ENCODE assay signal across 20 cellular contexts in genomic region chr6:158070513-158070912, GRCh38.
DNase-seq lines count a peak whose midpoint lies in the region; ATAC-seq, FAIRE-seq and TF ChIP-seq lines count a peak whose summit lies in the region.
"Had no signal": no experiment of that assay in that cellular context is flagged by ENCODE, and none has a peak within 500 bp of the region (broad histone marks: within the 10 kb centered on the region; RNA-seq: fewer than 3 reads in every experiment).

No MANE protein-coding gene starts in this region.

- H3K4me1 ChIP-seq in left ventricle myocardium inferior (peaks cover 21% of the 10 kb centered on the region), astrocyte (ENCODE audit: insufficient read depth, low read length) (peaks cover 38% of the 10 kb centered on the region), keratinocyte (ENCODE audit: control insufficient read depth, extremely low read depth, insufficient read depth, low read length) (peaks cover 29% of the 10 kb centered on the region)
- H3K4me1 ChIP-seq: prostate gland, testis had no signal

- H3K4me1 Mint-ChIP-seq in astrocyte (ENCODE audit: low read depth, unreplicated experiment) = peaks cover 23% of the 10 kb centered on the region

- H3K9ac ChIP-seq in astrocyte (ENCODE audit: low read length) = peak overlapping the region; percentile 80
- no peak overlapping the region for H3K9ac ChIP-seq in keratinocyte (ENCODE audit: control insufficient read depth, extremely low read depth, insufficient read depth, low read length)

- TF ChIP-seq CTCF in left ventricle myocardium inferior (IDR thresholded peaks at IDR 0.05; ENCODE audit: borderline replicate concordance) = no peak
- TF ChIP-seq CTCF in astrocyte (IDR thresholded peaks at IDR 0.05; ENCODE audit: insufficient read depth, low read depth, low read length) = no peak
- TF ChIP-seq CTCF in keratinocyte (optimal IDR thresholded peaks at IDR 0.05 in 1 of 3, IDR thresholded peaks at IDR 0.05 in 1 of 3, conservative IDR thresholded peaks at IDR 0.05 in 1 of 3; ENCODE audit: extremely low read depth in 1 of 3, insufficient read depth in 2 of 3, low read length in 3 of 3) = no peak
- no peak for TF ChIP-seq CTCF in omental fat pad (IDR thresholded peaks at IDR 0.05)

- H3K36me3 ChIP-seq in left ventricle myocardium inferior (peaks cover 65% of the 10 kb centered on the region), astrocyte (ENCODE audit: insufficient read depth, low read length) (peaks cover 62% of the 10 kb centered on the region), keratinocyte (ENCODE audit: control insufficient read depth in 2 of 2, extremely low read depth in 1 of 2, insufficient read depth in 2 of 2, low read length in 2 of 2) (peaks cover 4 to 22% of the 10 kb centered on the region in 2 experiments)
- H3K36me3 ChIP-seq: prostate gland had no signal

- H3K27ac ChIP-seq in left ventricle myocardium inferior (replicated peaks) (peak overlapping the region; percentile 46), astrocyte (ENCODE audit: low read depth, low read length) (peak overlapping the region; percentile 97), keratinocyte (ENCODE audit: control insufficient read depth, insufficient read depth, low read length) (peak overlapping the region; percentile 43), temporal lobe (ENCODE audit: low read depth, low read length) (peak overlapping the region; percentile 73)
- H3K27ac ChIP-seq: prostate gland, testis had no signal

- peak overlapping the region; percentile 70 for H3K4me2 ChIP-seq in astrocyte (ENCODE audit: low read length)
- H3K4me2 ChIP-seq in keratinocyte (ENCODE audit: control insufficient read depth, extremely low read depth, insufficient read depth, low read depth, low read length) = no peak overlapping the region

- H3K36me3 Mint-ChIP-seq in astrocyte (ENCODE audit: low read depth, unreplicated experiment) = peaks cover 28% of the 10 kb centered on the region

- no peak overlapping the region for H2AFZ ChIP-seq in astrocyte (ENCODE audit: low read depth, low read length)
- no peak overlapping the region for H2AFZ ChIP-seq in keratinocyte (ENCODE audit: control insufficient read depth, low read length)

- DNase-seq in left ventricle myocardium inferior = no peak
- DNase-seq in cardiac septum (ENCODE audit: low spot score) = no peak
- no peak for DNase-seq in astrocyte (ENCODE audit: low read depth)
- DNase-seq in keratinocyte (ENCODE audit: low read depth, low spot score) = no peak
- no peak for DNase-seq in omental fat pad (ENCODE audit: low spot score)
- DNase-seq in NCI-H774 (lab: John Stamatoyannopoulos, UW) = no peak
- DNase-seq: activated CD4-positive, alpha-beta memory T cell treated with anti-CD3 and anti-CD28 coated beads, Interleukin-2, amount 10 ng/mL, durations not matched to agents 7 days and 5 days; activated CD4-positive, CD25-positive, alpha-beta regulatory T cell; activated naive CD4-positive, alpha-beta T cell treated with Interleukin-2 at 50 U/mL for 16 hours; activated T-cell treated with anti-CD3 and anti-CD28 coated beads, Interleukin-2, amount 50 U/mL, for 4 hours; DMS 273 treated with DMSO at 0.1 percent for 48 hours; NCI-H1417; NCI-H510A; testis had no signal

- H3K4me3 Mint-ChIP-seq in astrocyte (ENCODE audit: unreplicated experiment) = no peak overlapping the region
- H3K4me3 Mint-ChIP-seq: activated CD4-positive, alpha-beta memory T cell treated with anti-CD3 and anti-CD28 coated beads, Interleukin-2, amount 10 ng/mL, durations not matched to agents 7 days and 5 days; activated T-cell treated with anti-CD3 and anti-CD28 coated beads, Interleukin-2, amount 50 U/mL, for 4 hours had no signal

- H3K27me3 ChIP-seq in left ventricle myocardium inferior (ENCODE audit: low read depth) (no peaks in the 10 kb centered on the region), astrocyte (ENCODE audit: insufficient read depth, low read length) (no peaks in the 10 kb centered on the region), keratinocyte (ENCODE audit: control insufficient read depth, extremely low read depth, insufficient read depth, low read length) (no peaks in the 10 kb centered on the region)
- H3K27me3 ChIP-seq: testis had no signal

- no peaks in the 10 kb centered on the region for H3K27me3 Mint-ChIP-seq in astrocyte (ENCODE audit: low read depth, unreplicated experiment)
- H3K27me3 Mint-ChIP-seq: activated CD4-positive, alpha-beta memory T cell treated with anti-CD3 and anti-CD28 coated beads, Interleukin-2, amount 10 ng/mL, durations not matched to agents 7 days and 5 days had no signal

- no peak overlapping the region for H3K27ac Mint-ChIP-seq in astrocyte (ENCODE audit: unreplicated experiment)
- H3K27ac Mint-ChIP-seq: activated CD4-positive, alpha-beta memory T cell treated with anti-CD3 and anti-CD28 coated beads, Interleukin-2, amount 10 ng/mL, durations not matched to agents 7 days and 5 days had no signal

- dilution Hi-C loops in keratinocyte (cut with MboI; ENCODE audit: extremely low pct_ligation_motif_present, low sequenced_read_pairs) = no loop called here

- FAIRE-seq in astrocyte (lab: Jason Lieb, UNC) (no peak), keratinocyte (lab: Jason Lieb, UNC) (no peak)
- FAIRE-seq: colon, RCC 7860 had no signal

- no peak for ATAC-seq in GM21825 (IDR thresholded peaks at IDR 0.05; ENCODE audit: unreplicated experiment)
- no peak for ATAC-seq in omental fat pad (ENCODE audit: low FRiP score)
- ATAC-seq: activated T-cell treated with anti-CD3 and anti-CD28 coated beads, Interleukin-2, amount 50 U/mL, for 4 hours; left lobe of liver had no signal

- H3K9me3 ChIP-seq in left ventricle myocardium inferior (replicated peaks) = no peaks in the 10 kb centered on the region
- no peaks in the 10 kb centered on the region for H3K9me3 ChIP-seq in astrocyte (ENCODE audit: insufficient read depth, low read depth, low read length)
- H3K9me3 ChIP-seq in keratinocyte (ENCODE audit: control insufficient read depth, low read depth, low read length) = no peaks in the 10 kb centered on the region
- H3K9me3 ChIP-seq: prostate gland, testis had no signal

- H3K79me2 ChIP-seq in astrocyte (ENCODE audit: insufficient read depth, low read length) = peaks cover 29% of the 10 kb centered on the region
- H3K79me2 ChIP-seq in keratinocyte (ENCODE audit: control insufficient read depth, insufficient read depth, low read length) = no peaks in the 10 kb centered on the region

- H3K4me3 ChIP-seq in left ventricle myocardium inferior (no peak overlapping the region), astrocyte (ENCODE audit: insufficient read depth, low read depth, low read length) (no peak overlapping the region), keratinocyte (ENCODE audit: control insufficient read depth in 2 of 3, extremely low read depth in 1 of 3, insufficient read depth in 2 of 3, low read depth in 1 of 3, low read length in 3 of 3) (no peak overlapping the region)
- H3K4me3 ChIP-seq: prostate gland, testis had no signal

- H4K20me1 ChIP-seq in astrocyte (ENCODE audit: insufficient read depth, low read length) = no peaks in the 10 kb centered on the region
- H4K20me1 ChIP-seq in keratinocyte (ENCODE audit: control insufficient read depth, extremely low read depth, insufficient read depth, low read length) = no peaks in the 10 kb centered on the region

- intact Hi-C loops in left ventricle myocardium inferior (cut with micrococcal nuclease) = no loop called here
- intact Hi-C loops in cardiac septum (cut with DNase I) = loop anchor here (5.0 to 10.0 kb wide), 2 partner anchors 88 to 756 kb away; partner anchors contain the start of gene SYNJ2

- H3K9me3 Mint-ChIP-seq in astrocyte (ENCODE audit: unreplicated experiment) = no peaks in the 10 kb centered on the region
- H3K9me3 Mint-ChIP-seq: activated CD4-positive, alpha-beta memory T cell treated with anti-CD3 and anti-CD28 coated beads, Interleukin-2, amount 10 ng/mL, durations not matched to agents 7 days and 5 days; activated T-cell treated with anti-CD3 and anti-CD28 coated beads, Interleukin-2, amount 50 U/mL, for 4 hours had no signal

- no peaks in the 10 kb centered on the region for H3K9me1 ChIP-seq in keratinocyte (ENCODE audit: control insufficient read depth, extremely low read depth, insufficient read depth, low read length)

Comparison
In these comparisons a context has a peak if more than half of its experiments do, and no peak if none do; other contexts are left out.
1. H3K27ac ChIP-seq: peak in every context shown above with its lines; median percentile 97 in astrocyte; 73 in temporal lobe; 46 in left ventricle myocardium inferior; 43 in keratinocyte.